In genomic region chr2:66577331-66578041, GRCh38 we compare ENCODE assay signal across 11 cellular contexts.
DNase-seq lines count a peak whose midpoint lies in the region; ATAC-seq and TF ChIP-seq lines count a peak whose summit lies in the region.
"Had no signal": no experiment of that assay in that cellular context is flagged by ENCODE, and none has a peak within 500 bp of the region (broad histone marks: within the 10 kb centered on the region; RNA-seq: fewer than 3 reads in every experiment).

No MANE protein-coding gene starts in this region.

- WGBS in heart left ventricle, 4 donors: 11 to 19% (median 15%) methylated on average over 40 of the region's 40 CpGs
- WGBS in aorta, 2 donors: 4 to 7% methylated on average over 40 of the region's 40 CpGs

- H3K4me3 ChIP-seq in heart left ventricle: peak overlapping the region in 9 of 12 donors; percentile 20 to 66 (median 55)
- H3K4me3 ChIP-seq in epithelial cell of proximal tubule (ENCODE audit: low read depth, low read length): peak overlapping the region; percentile 52
- peak overlapping the region; percentile 3 to 46 for H3K4me3 ChIP-seq in aorta (ENCODE audit: low read length in 2 of 2)

- H3K4me1 ChIP-seq in heart left ventricle: peaks cover 0 to 49% (median 26%) of the 10 kb centered on the region in 12 donors
- H3K4me1 ChIP-seq in aorta (ENCODE audit: control insufficient read depth in 1 of 2, insufficient read depth in 2 of 2, low read length in 2 of 2): no peaks in the 10 kb centered on the region

- no peaks in the 10 kb centered on the region for H3K36me3 ChIP-seq in heart left ventricle
- no peaks in the 10 kb centered on the region for H3K36me3 ChIP-seq in aorta (ENCODE audit: control insufficient read depth in 1 of 2, insufficient read depth in 2 of 2, low read length in 1 of 2)

- peaks cover 56 to 88% (median 72%) of the 10 kb centered on the region in 9 donors for H3K27me3 ChIP-seq in heart left ventricle
- H3K27me3 ChIP-seq in aorta (ENCODE audit: control insufficient read depth in 1 of 2, insufficient read depth in 2 of 2, low read length in 1 of 2): no peaks in the 10 kb centered on the region

- H3K9me3 ChIP-seq in heart left ventricle (no peaks in the 10 kb centered on the region), aorta (ENCODE audit: control insufficient read depth, low read length) (no peaks in the 10 kb centered on the region)

- peak overlapping the region in 7 of 8 donors; percentile 24 to 64 (median 35) for H3K4me3 Mint-ChIP-seq in naive B cell
- H3K4me3 Mint-ChIP-seq: central memory CD8-positive, alpha-beta T cell had no signal

- peak overlapping the region in 1 of 12 donors; percentile 97 for H3K27ac ChIP-seq in heart left ventricle
- H3K27ac ChIP-seq in aorta (ENCODE audit: low read depth in 1 of 2, low read length in 2 of 2): peak overlapping the region; percentile 3 to 34

- H3K9me3 Mint-ChIP-seq in naive B cell: peaks cover 0 to 21% (median 5%) of the 10 kb centered on the region in 7 donors
- H3K9me3 Mint-ChIP-seq: central memory CD8-positive, alpha-beta T cell had no signal

- peaks cover 19 to 37% (median 33%) of the 10 kb centered on the region in 3 donors for H3K4me1 Mint-ChIP-seq in naive B cell

- peak overlapping the region in 2 of 6 donors; percentile 75 to 91 for H3K27ac Mint-ChIP-seq in naive B cell

- no peak for TF ChIP-seq POLR2A in heart left ventricle (IDR thresholded peaks at IDR 0.05)

- H3K27me3 Mint-ChIP-seq in naive B cell: peaks cover 47 to 68% (median 51%) of the 10 kb centered on the region in 3 donors

- H3K36me3 Mint-ChIP-seq in naive B cell: no peaks in the 10 kb centered on the region

- DNase-seq in heart left ventricle (peak in 1 of 5 donors; percentile 48), cardiac septum (ENCODE audit: low spot score) (no peak), epithelial cell of proximal tubule (ENCODE audit: low read depth) (no peak), naive B cell (no peak), aorta (peak; percentile 59 to 75), NCI-H774 (lab: John Stamatoyannopoulos, UW) (no peak), AG20443 (ENCODE audit: low spot score) (no peak)
- DNase-seq: DMS153; stimulated activated CD4-positive, alpha-beta T cell treated with anti-CD3 and anti-CD28 coated beads, Interleukin-2, amount 100 ng/mL, for 24 hours had no signal

- intact Hi-C loops in heart left ventricle (cut with DNase I): loop anchor here in 8 of 10 donors (2.0 to 10.0 kb wide), 10 partner anchors 130 to 1270 kb away; partner anchors contain the start of gene MEIS1 (in 1 of the 8)
- intact Hi-C loops in cardiac septum (cut with DNase I): loop anchor here (2.0 to 5.0 kb wide), 4 partner anchors 80 to 1073 kb away; partner anchors contain the start of gene MEIS1
- intact Hi-C loops in aorta (cut with DNase I): loop anchor here (5.0 to 10.0 kb wide), 6 partner anchors 273 to 1457 kb away; no protein-coding TSS in a partner anchor

- peak in 1 of 4 donors; percentile 2 for ATAC-seq in heart left ventricle
- ATAC-seq in naive B cell (ENCODE audit: low read depth in 2 of 2): no peak
- ATAC-seq in aorta (ENCODE audit: low FRiP score): peak; percentile 36
- no peak for ATAC-seq in HG03571 (IDR thresholded peaks at IDR 0.05; ENCODE audit: unreplicated experiment)

- no peak for TF ChIP-seq CTCF in heart left ventricle (IDR thresholded peaks at IDR 0.05)
- no peak for TF ChIP-seq CTCF in epithelial cell of proximal tubule (conservative IDR thresholded peaks at IDR 0.05; ENCODE audit: low read depth, low read length)

Comparison
In these comparisons a context has a peak if more than half of its experiments do, and no peak if none do; other contexts are left out.
1. DNase-seq: peak in aorta (2 of 2); none in cardiac septum (single experiment), epithelial cell of proximal tubule (single experiment), naive B cell (single experiment), NCI-H774 (single experiment) and AG20443 (single experiment).
2. Peak in every context shown above with its lines, with median percentiles within 50 percentile points of each other: H3K4me3 ChIP-seq.